8 cellular contexts compared by ENCODE assay signal in the genomic region with DNA sequence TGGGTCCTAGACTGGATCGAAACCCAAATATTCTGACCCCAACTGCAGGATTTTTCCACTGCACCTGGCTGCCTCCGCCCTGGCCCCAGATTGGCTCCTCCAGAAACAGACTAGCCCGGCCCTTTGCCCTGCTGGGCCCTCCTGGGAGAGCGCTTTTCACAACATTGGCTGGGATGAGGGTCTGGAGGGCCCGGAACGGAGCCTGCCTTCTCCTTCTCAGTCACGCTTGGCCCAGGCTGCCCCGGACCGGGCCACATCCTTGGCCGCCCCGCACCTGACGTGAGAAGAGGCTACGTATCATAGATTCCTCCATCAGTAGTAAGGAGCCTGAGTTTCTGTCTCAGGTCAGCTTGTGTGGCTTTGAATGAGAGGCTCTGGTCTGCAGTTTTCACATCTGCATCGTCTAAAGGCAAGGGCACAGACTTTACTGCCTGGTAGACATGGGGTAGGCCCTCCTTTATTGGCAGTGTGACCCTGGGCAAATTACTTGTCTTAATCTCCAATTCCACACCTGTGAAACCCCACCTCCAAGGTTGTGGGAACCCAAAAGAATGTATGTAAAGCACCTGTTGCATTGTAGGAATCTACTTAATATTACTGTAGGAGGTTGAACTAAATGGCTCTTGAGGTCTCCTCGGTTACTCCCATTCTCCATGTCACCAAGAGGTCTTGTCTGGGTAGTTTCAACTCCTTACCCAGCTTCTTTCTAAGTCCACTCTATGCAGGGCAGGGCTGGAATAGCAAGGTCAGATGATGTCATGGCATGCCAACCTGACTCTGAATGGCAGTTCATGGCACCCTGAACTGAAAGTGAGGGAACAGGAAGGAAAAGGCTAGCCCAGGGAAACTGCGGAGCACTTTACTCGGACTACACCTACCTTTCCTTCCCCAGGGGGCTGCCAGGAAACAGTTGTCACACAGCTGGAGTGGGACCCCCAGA. TPM values are rescaled to one million over a fixed set of nuclear protein-coding genes. Genes with fewer than 3 reads are reported as not detected.
DNase-seq lines count a peak whose midpoint lies in the region; ATAC-seq lines count a peak whose summit lies in the region.

No MANE protein-coding gene starts in this region.

- H3K27ac ChIP-seq in CD4-positive, CD25-positive, alpha-beta regulatory T cell (ENCODE audit: insufficient read depth, low read length, poor library complexity, severe bottlenecking), result peak overlapping the region; percentile 86

- no peaks in the 10 kb centered on the region for H3K9me3 Mint-ChIP-seq in CD4-positive, CD25-positive, alpha-beta regulatory T cell
- no peaks in the 10 kb centered on the region for H3K9me3 Mint-ChIP-seq in effector memory CD8-positive, alpha-beta T cell

- no peak for DNase-seq in CD4-positive, CD25-positive, alpha-beta regulatory T cell
- DNase-seq in OCI-M1 (lab: John Stamatoyannopoulos, UW) (peak; percentile 52), mucosa of gallbladder (ENCODE audit: low spot score) (peak; percentile 28), NCI-H1930 (lab: John Stamatoyannopoulos, UW) (no peak), NCI-H2081 treated with DMSO at 0.1 percent for 48 hours (lab: John Stamatoyannopoulos, UW) (no peak)
- DNase-seq in effector memory CD8-positive, alpha-beta T cell, result no peak
- DNase-seq in activated CD4-positive, alpha-beta T cell treated with anti-CD3 and anti-CD28 coated beads, Interleukin-2, amount 50 U/mL, for 48 hours, result no peak

- no peaks in the 10 kb centered on the region for H3K27me3 ChIP-seq in CD4-positive, CD25-positive, alpha-beta regulatory T cell (ENCODE audit: control insufficient read depth, insufficient read depth, low read length)

- peak overlapping the region; percentile 86 for H3K4me3 ChIP-seq in CD4-positive, CD25-positive, alpha-beta regulatory T cell (ENCODE audit: low read depth, low read length)

- H3K4me1 Mint-ChIP-seq in CD4-positive, CD25-positive, alpha-beta regulatory T cell, result peaks cover 0 to 46% (median 31%) of the 10 kb centered on the region in 4 donors
- H3K4me1 Mint-ChIP-seq in effector memory CD8-positive, alpha-beta T cell (ENCODE audit: low read depth in 2 of 2), result peaks cover 40% of the 10 kb centered on the region in 2 donors

- peak overlapping the region; percentile 26 to 96 (median 94) for H3K27ac Mint-ChIP-seq in CD4-positive, CD25-positive, alpha-beta regulatory T cell
- H3K27ac Mint-ChIP-seq in effector memory CD8-positive, alpha-beta T cell, result peak overlapping the region; percentile 75 to 97

- H3K27me3 Mint-ChIP-seq in CD4-positive, CD25-positive, alpha-beta regulatory T cell, result no peaks in the 10 kb centered on the region
- H3K27me3 Mint-ChIP-seq in effector memory CD8-positive, alpha-beta T cell, result no peaks in the 10 kb centered on the region

- H3K4me3 Mint-ChIP-seq in CD4-positive, CD25-positive, alpha-beta regulatory T cell, result peak overlapping the region; percentile 89 to 97 (median 94)
- H3K4me3 Mint-ChIP-seq in effector memory CD8-positive, alpha-beta T cell, result peak overlapping the region; percentile 87 to 92

- no peak for ATAC-seq in CD4-positive, CD25-positive, alpha-beta regulatory T cell (ENCODE audit: low read depth in 2 of 2)
- peak; percentile 5 for ATAC-seq in GM21825 (IDR thresholded peaks at IDR 0.05; ENCODE audit: unreplicated experiment)
- ATAC-seq in effector memory CD8-positive, alpha-beta T cell (replicated peaks), result no peak

- H3K36me3 Mint-ChIP-seq in CD4-positive, CD25-positive, alpha-beta regulatory T cell, result peaks cover 10% of the 10 kb centered on the region
- H3K36me3 Mint-ChIP-seq in effector memory CD8-positive, alpha-beta T cell (ENCODE audit: insufficient read depth), result peaks cover 36% of the 10 kb centered on the region

- H3K36me3 ChIP-seq in CD4-positive, CD25-positive, alpha-beta regulatory T cell (ENCODE audit: control insufficient read depth, insufficient read depth, low read length), result peaks cover 6% of the 10 kb centered on the region

- H3K4me1 ChIP-seq in CD4-positive, CD25-positive, alpha-beta regulatory T cell (ENCODE audit: control insufficient read depth, insufficient read depth, low read length, poor library complexity, severe bottlenecking), result peaks cover 41% of the 10 kb centered on the region

- no peaks in the 10 kb centered on the region for H3K9me3 ChIP-seq in CD4-positive, CD25-positive, alpha-beta regulatory T cell (ENCODE audit: control insufficient read depth in 2 of 2, low read length in 2 of 2)

RNA-seq across cellular contexts. Expression of a gene that starts 0.7 kb away (rescaled TPM):
- total RNA-seq in CD4-positive, CD25-positive, alpha-beta regulatory T cell, result not detected
- under 1 TPM in 1 of 4 donors, not detected in 3; 0.38 TPM for polyA plus RNA-seq in CD4-positive, CD25-positive, alpha-beta regulatory T cell
- total RNA-seq in mucosa of gallbladder, result not detected

RNA-seq across cellular contexts. Expression of a gene that starts 0.8 kb away (rescaled TPM):
- total RNA-seq in CD4-positive, CD25-positive, alpha-beta regulatory T cell, result 104 TPM
- 100 to 1,000 TPM in 3 of 4 donors, 10 to 100 TPM in 1; 99.5 to 176 (median 127) TPM for polyA plus RNA-seq in CD4-positive, CD25-positive, alpha-beta regulatory T cell
- total RNA-seq in mucosa of gallbladder, result 73.6 TPM

RNA-seq across cellular contexts. Expression of a gene that starts 9.8 kb away (rescaled TPM):
- total RNA-seq in CD4-positive, CD25-positive, alpha-beta regulatory T cell, result 38.0 TPM
- 1 to 10 TPM in 2 of 4 donors, under 1 TPM in 2; 0.69 to 1.8 (median 1.0) TPM for polyA plus RNA-seq in CD4-positive, CD25-positive, alpha-beta regulatory T cell
- total RNA-seq in mucosa of gallbladder, result 26.9 TPM

RNA-seq across cellular contexts. Expression of a gene that starts 34.6 kb away (rescaled TPM):
- 1.5 TPM for total RNA-seq in CD4-positive, CD25-positive, alpha-beta regulatory T cell
- 1 to 10 TPM; 1.1 to 2.8 (median 2.1) TPM for polyA plus RNA-seq in CD4-positive, CD25-positive, alpha-beta regulatory T cell
- total RNA-seq in mucosa of gallbladder, result not detected

RNA-seq across cellular contexts. Expression of a gene that starts 52.4 kb away (rescaled TPM):
- total RNA-seq in CD4-positive, CD25-positive, alpha-beta regulatory T cell, result 62.4 TPM
- 10 to 100 TPM; 47.9 to 51.0 (median 49.3) TPM for polyA plus RNA-seq in CD4-positive, CD25-positive, alpha-beta regulatory T cell
- 69.5 TPM for total RNA-seq in mucosa of gallbladder

Comparison
In these comparisons a context has a peak if more than half of its experiments do, and no peak if none do; other contexts are left out.
1. DNase-seq: peak in OCI-M1 (single experiment) and mucosa of gallbladder (single experiment); none in CD4-positive, CD25-positive, alpha-beta regulatory T cell (0 of 3), effector memory CD8-positive, alpha-beta T cell (0 of 3), NCI-H1930 (0 of 2), NCI-H2081 treated with DMSO at 0.1 percent for 48 hours (single experiment) and activated CD4-positive, alpha-beta T cell treated with anti-CD3 and anti-CD28 coated beads, Interleukin-2, amount 50 U/mL, for 48 hours (0 of 2).